8 cellular contexts compared by ENCODE assay signal in genomic region chr1:25247024-25247828, GRCh38.
DNase-seq lines count a peak whose midpoint lies in the region; ATAC-seq lines count a peak whose summit lies in the region.

Gene RSRP1 (minus strand): TSS chr1:25247454. CDS start chr1:25246963, 491 bp downstream.

- DNase-seq in AG08396 (ENCODE audit: low spot score), result peak; percentile 100
- peak; percentile 100 for DNase-seq in NCI-H446 (lab: John Stamatoyannopoulos, UW)
- DNase-seq in cerebellar cortex (ENCODE audit: low spot score), result peak; percentile 99
- peak; percentile 99 for DNase-seq in islet precursor cell
- peak; percentile 98 to 100 (median 98) for DNase-seq in stimulated activated CD4-positive, alpha-beta T cell treated with anti-CD3 and anti-CD28 coated beads, Interleukin-12 subunit alpha, Interleukin-12 subunit beta, amount 100 ng/mL, for 48 hours (ENCODE audit: low read depth in 2 of 3, low spot score in 1 of 3)

- ATAC-seq in GM19023 (IDR thresholded peaks at IDR 0.05; ENCODE audit: unreplicated experiment) (peak; percentile 87), HG03280 (IDR thresholded peaks at IDR 0.05; ENCODE audit: unreplicated experiment) (peak; percentile 78)
- ATAC-seq in activated CD4-positive, CD25-positive, alpha-beta regulatory T cell treated with anti-CD3 and anti-CD28 coated beads, Interleukin-2, amount 50 U/mL, for 24 hours, result peak; percentile 90

Comparison
In these comparisons a context has a peak if more than half of its experiments do, and no peak if none do; other contexts are left out.
1. Peak in every context shown above with its lines: DNase-seq and ATAC-seq.